Comparison of ENCODE assay signal across 21 cellular contexts in the genomic region with DNA sequence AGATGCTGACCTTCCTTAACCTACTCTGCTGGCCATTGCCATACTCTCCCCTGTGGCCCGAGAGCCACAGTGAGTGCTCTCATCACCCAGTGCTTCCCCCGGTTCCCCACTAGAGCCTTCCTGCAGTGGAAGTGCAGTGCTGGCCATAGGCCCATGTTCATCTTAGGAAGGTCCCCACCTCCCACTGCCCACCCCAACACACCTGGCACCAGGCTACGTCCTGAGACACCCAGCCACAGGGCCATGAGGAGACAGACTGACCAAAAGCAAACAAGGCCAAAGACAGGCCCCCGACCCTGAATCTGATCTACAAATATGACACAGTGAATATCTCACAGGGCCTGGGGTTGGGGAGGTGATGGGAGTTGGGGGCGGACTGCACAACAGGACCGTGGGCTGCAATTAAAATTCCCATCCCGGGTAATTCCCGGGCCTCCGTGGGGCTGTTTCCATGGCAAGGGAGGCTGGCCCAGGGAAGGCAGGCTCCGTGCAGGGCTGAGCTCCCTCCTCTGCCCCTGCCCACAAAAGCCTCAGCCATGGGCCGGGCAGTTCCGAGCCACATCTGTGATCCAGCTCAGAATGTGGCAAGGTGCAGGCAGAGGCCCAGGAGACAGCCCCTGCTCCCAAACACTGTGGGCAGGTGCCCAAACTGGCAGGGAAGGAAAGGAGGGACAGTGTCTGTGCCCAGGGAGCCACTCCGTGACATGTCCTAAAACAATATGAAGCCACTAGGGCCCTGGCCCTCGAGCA. TPM values are rescaled to one million over a fixed set of nuclear protein-coding genes. Genes with fewer than 3 reads are reported as not detected.
DNase-seq lines count a peak whose midpoint lies in the region; ATAC-seq, FAIRE-seq and TF ChIP-seq lines count a peak whose summit lies in the region.
"Had no signal": no experiment of that assay in that cellular context is flagged by ENCODE, and none has a peak within 500 bp of the region (broad histone marks: within the 10 kb centered on the region; RNA-seq: fewer than 3 reads in every experiment).

No MANE protein-coding gene starts in this region.

- H3K27ac ChIP-seq in kidney (ENCODE audit: low read depth in 2 of 2, low read length in 2 of 2): no peak overlapping the region
- no peak overlapping the region for H3K27ac ChIP-seq in osteoblast (ENCODE audit: low read depth, low read length)
- H3K27ac ChIP-seq in thyroid gland: peak overlapping the region; percentile 58 to 74 (median 62)

- H4K20me1 ChIP-seq in osteoblast (ENCODE audit: insufficient read depth, low read length): peaks cover 2% of the 10 kb centered on the region

- H3K4me1 Mint-ChIP-seq in chondrocyte (ENCODE audit: low read depth): peaks cover 10% of the 10 kb centered on the region

- H3K27ac Mint-ChIP-seq in chondrocyte (ENCODE audit: unreplicated experiment): no peak overlapping the region
- H3K27ac Mint-ChIP-seq: CD8-positive, alpha-beta memory T cell had no signal

- TF ChIP-seq CTCF in kidney (IDR thresholded peaks at IDR 0.05; ENCODE audit: borderline replicate concordance, extremely low read depth, insufficient read depth) (no peak), osteoblast (IDR thresholded peaks at IDR 0.05; ENCODE audit: extremely low read depth, low read depth, low read length) (no peak), thyroid gland (IDR thresholded peaks at IDR 0.05) (no peak), chondrocyte (IDR thresholded peaks at IDR 0.05) (no peak)

- H3K27me3 ChIP-seq in osteoblast (ENCODE audit: insufficient read depth, low read length) (peaks cover 32% of the 10 kb centered on the region), thyroid gland (no peaks in the 10 kb centered on the region)
- H3K27me3 ChIP-seq: BE2C had no signal

- H3K9me3 ChIP-seq in kidney (ENCODE audit: control insufficient read depth in 1 of 2, low read length in 2 of 2) (no peaks in the 10 kb centered on the region), osteoblast (ENCODE audit: low read depth, low read length) (no peaks in the 10 kb centered on the region), thyroid gland (no peaks in the 10 kb centered on the region)
- H3K9me3 ChIP-seq: BE2C, HAP-1 had no signal

- intact Hi-C loops in kidney (cut with DNase I) (no loop called here), thyroid gland (cut with DNase I) (no loop called here)

- DNase-seq in kidney: peak; percentile 55
- DNase-seq in osteoblast (ENCODE audit: insufficient read length, low spot score, missing footprints): peak; percentile 62
- DNase-seq in thyroid gland: peak; percentile 65 to 72
- no peak for DNase-seq in LoVo (ENCODE audit: low spot score)
- no peak for DNase-seq in chondrocyte (ENCODE audit: low spot score)
- DNase-seq: ACHN; BE2C; CD4-positive, CD25-positive, alpha-beta regulatory T cell; CD8-positive, alpha-beta memory T cell; COR-L47; DMS 273 treated with DMSO at 0.1 percent for 48 hours; DND-41; EL; IMR-90 had no signal

- 53 to 64% methylated on average over 8 to 14 of the region's 14 CpGs for WGBS in thyroid gland, 2 donors

- no peak for FAIRE-seq in kidney (lab: Jason Lieb, UNC)
- FAIRE-seq: A204.1, GM12878, GM19239, HTR-8/SVneo had no signal

- no peak overlapping the region for H3K4me2 ChIP-seq in osteoblast (ENCODE audit: insufficient read depth, low read length)

- no peaks in the 10 kb centered on the region for H3K9me3 Mint-ChIP-seq in chondrocyte (ENCODE audit: low read depth)
- H3K9me3 Mint-ChIP-seq: CD4-positive, CD25-positive, alpha-beta regulatory T cell; CD8-positive, alpha-beta memory T cell had no signal

- TF ChIP-seq POLR2A in thyroid gland (IDR thresholded peaks at IDR 0.05): no peak

- peaks cover 12% of the 10 kb centered on the region for H3K27me3 Mint-ChIP-seq in chondrocyte (ENCODE audit: low read depth)

- no peaks in the 10 kb centered on the region for H3K36me3 Mint-ChIP-seq in chondrocyte (ENCODE audit: low read depth)
- H3K36me3 Mint-ChIP-seq: CD4-positive, CD25-positive, alpha-beta regulatory T cell; CD8-positive, alpha-beta memory T cell had no signal

- H2AFZ ChIP-seq in osteoblast (ENCODE audit: low read length): no peak overlapping the region

- H3K4me3 Mint-ChIP-seq in chondrocyte (ENCODE audit: unreplicated experiment): no peak overlapping the region
- H3K4me3 Mint-ChIP-seq: CD4-positive, CD25-positive, alpha-beta regulatory T cell; CD8-positive, alpha-beta memory T cell had no signal

- ATAC-seq in GM18517 (IDR thresholded peaks at IDR 0.05; ENCODE audit: unreplicated experiment): no peak
- ATAC-seq: GM12878 had no signal

- no peak overlapping the region for H3K9ac ChIP-seq in kidney (ENCODE audit: low read length in 2 of 2)

- H3K4me3 ChIP-seq in kidney (ENCODE audit: low read length in 2 of 2) (no peak overlapping the region), osteoblast (ENCODE audit: insufficient read depth, low read length) (no peak overlapping the region), thyroid gland (replicated peaks in 1 of 3) (no peak overlapping the region)
- H3K4me3 ChIP-seq: GM12878, HAP-1 had no signal

- H3K4me1 ChIP-seq in kidney (ENCODE audit: control insufficient read depth in 1 of 2, insufficient read depth in 1 of 2, low read depth in 1 of 2, low read length in 2 of 2) (no peaks in the 10 kb centered on the region), osteoblast (ENCODE audit: insufficient read depth, low read length) (no peaks in the 10 kb centered on the region), thyroid gland (peaks cover 56 to 62% of the 10 kb centered on the region in 2 donors)
- H3K4me1 ChIP-seq: BE2C, HAP-1 had no signal

- no peaks in the 10 kb centered on the region for H3K79me2 ChIP-seq in osteoblast (ENCODE audit: insufficient read depth, low read length)

- H3K36me3 ChIP-seq in kidney (ENCODE audit: control insufficient read depth in 1 of 2, insufficient read depth in 2 of 2, low read length in 2 of 2): no peaks in the 10 kb centered on the region
- no peaks in the 10 kb centered on the region for H3K36me3 ChIP-seq in osteoblast (ENCODE audit: insufficient read depth, low read length)
- H3K36me3 ChIP-seq in thyroid gland: no peaks in the 10 kb centered on the region
- H3K36me3 ChIP-seq: BE2C, HAP-1 had no signal

RNA-seq across cellular contexts. Expression of gene CHST1, which starts 5.1 kb away (rescaled TPM):
- total RNA-seq in kidney (2.8 TPM), osteoblast (1.1 and 1.5 TPM in 2 replicates), thyroid gland (10 to 100 TPM; 19.3 to 28.9 (median 25.0) TPM), chondrocyte (1.9 to 13.6 TPM (median 12.5 TPM) in 3 replicates)
- 2.9 TPM for polyA plus RNA-seq in kidney (ENCODE audit: insufficient read depth, low read depth, low replicate concordance)
- total RNA-seq: G401, GM12878, IMR-90 had no signal
- polyA plus RNA-seq: CD8-positive, alpha-beta memory T cell; GM12878 had no signal

Comparison
In these comparisons a context has a peak if more than half of its experiments do, and no peak if none do; other contexts are left out.
1. DNase-seq: peak in kidney (single experiment), osteoblast (single experiment) and thyroid gland (2 of 2); none in LoVo (single experiment) and chondrocyte (single experiment).
2. H3K27ac ChIP-seq: peak in thyroid gland (3 of 3); none in kidney (0 of 2) and osteoblast (single experiment).